ENCODE assay signal across 8 cellular contexts in the genomic region with DNA sequence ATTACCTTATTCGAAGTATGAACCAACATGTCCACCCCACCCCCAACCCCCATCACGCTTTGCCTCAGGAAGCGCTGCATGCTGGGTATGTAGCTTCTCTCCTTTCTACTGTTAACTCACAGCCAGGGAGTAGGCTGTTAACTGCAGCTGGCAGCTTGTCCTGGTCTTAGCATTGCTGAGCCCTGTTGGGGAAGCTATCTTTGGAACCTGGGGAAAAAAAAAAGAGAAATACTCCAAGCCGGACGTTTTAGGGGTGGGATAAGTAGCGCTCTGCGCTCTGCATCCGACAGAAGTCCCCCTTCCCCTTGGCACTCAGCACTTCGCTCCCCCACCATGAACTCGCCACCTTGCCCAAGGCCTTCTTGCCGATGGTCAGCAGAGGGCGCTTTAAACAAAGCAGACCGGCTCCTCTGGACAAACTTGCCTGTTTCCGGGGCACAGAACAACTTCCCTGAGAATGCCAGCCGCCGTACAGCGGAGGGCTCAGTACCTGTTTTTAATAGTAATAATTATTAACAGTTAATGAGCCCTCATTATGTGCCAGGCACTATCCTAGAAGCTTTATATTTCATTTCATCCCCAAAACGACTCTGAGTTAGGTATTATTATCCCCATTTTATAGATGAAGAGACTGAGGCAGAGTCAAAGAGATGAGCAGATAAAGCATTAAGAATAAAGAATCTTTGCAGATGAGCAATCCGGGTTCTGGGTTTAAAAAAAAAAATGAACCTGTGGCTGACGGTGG. TPM values are rescaled to one million over a fixed set of nuclear protein-coding genes. Genes with fewer than 3 reads are reported as not detected.
DNase-seq lines count a peak whose midpoint lies in the region; ATAC-seq and TF ChIP-seq lines count a peak whose summit lies in the region.

No MANE protein-coding gene starts in this region.

- H3K4me1 ChIP-seq in Peyer's patch, result peaks cover 0 to 8% (median 2%) of the 10 kb centered on the region in 4 donors

- DNase-seq in GM13976 (ENCODE audit: low spot score) (peak; percentile 88), Kasumi-1 (lab: John Stamatoyannopoulos, UW) (peak; percentile 84 to 91), Peyer's patch (peak; percentile 70 to 88 (median 79)), fibroblast of the conjunctiva (ENCODE audit: low read depth) (peak; percentile 65), nephron progenitor cell (peak; percentile 82)
- DNase-seq in activated T-cell treated with anti-CD3 and anti-CD28 coated beads, Interleukin-2, amount 50 U/mL, for 48 hours, result peak; percentile 84
- peak; percentile 68 for DNase-seq in stimulated activated naive B cell treated with anti-CD40 and anti-IgM and Interleukin-4, amounts not matched to agents 10 μg/mL and 1 μg/mL and 100 μg/mL, for 72 hours

- peaks cover 0 to 18% (median 0%) of the 10 kb centered on the region in 3 donors for H3K36me3 ChIP-seq in Peyer's patch

- no peak overlapping the region for H3K27ac Mint-ChIP-seq in nephron progenitor cell
- no peak overlapping the region for H3K27ac Mint-ChIP-seq in stimulated activated naive B cell treated with anti-CD40 and anti-IgM and Interleukin-4, amounts not matched to agents 10 μg/mL and 1 μg/mL and 100 μg/mL, for 72 hours

- H3K9me3 ChIP-seq in Peyer's patch, result no peaks in the 10 kb centered on the region

- H3K27me3 Mint-ChIP-seq in nephron progenitor cell (ENCODE audit: low read depth, poor library complexity), result peaks cover 21% of the 10 kb centered on the region
- H3K27me3 Mint-ChIP-seq in stimulated activated naive B cell treated with anti-CD40 and anti-IgM and Interleukin-4, amounts not matched to agents 10 μg/mL and 1 μg/mL and 100 μg/mL, for 72 hours, result peaks cover 0 to 4% of the 10 kb centered on the region in 2 donors

- in situ Hi-C loops in GM13976 (cut with MboI; ENCODE audit: low sequenced_read_pairs, unreplicated experiment), result loop anchor here (10.0 kb wide), 1 partner anchor 152 kb away; no protein-coding TSS in a partner anchor

- TF ChIP-seq CTCF in GM13976 (IDR thresholded peaks at IDR 0.05; ENCODE audit: borderline replicate concordance, control extremely low read depth, extremely low read depth, insufficient read depth, missing control alignments), result peak; percentile 98
- peak; percentile 32 to 88 (median 76) for TF ChIP-seq CTCF in Peyer's patch (IDR thresholded peaks at IDR 0.05)
- peak; percentile 84 for TF ChIP-seq CTCF in nephron progenitor cell (IDR thresholded peaks at IDR 0.05)

- H3K4me1 Mint-ChIP-seq in nephron progenitor cell, result peaks cover 32% of the 10 kb centered on the region
- peaks cover 8% of the 10 kb centered on the region in 2 donors for H3K4me1 Mint-ChIP-seq in stimulated activated naive B cell treated with anti-CD40 and anti-IgM and Interleukin-4, amounts not matched to agents 10 μg/mL and 1 μg/mL and 100 μg/mL, for 72 hours

- H3K9me3 Mint-ChIP-seq in nephron progenitor cell, result no peaks in the 10 kb centered on the region
- no peaks in the 10 kb centered on the region for H3K9me3 Mint-ChIP-seq in stimulated activated naive B cell treated with anti-CD40 and anti-IgM and Interleukin-4, amounts not matched to agents 10 μg/mL and 1 μg/mL and 100 μg/mL, for 72 hours

- peak; percentile 92 to 94 for ATAC-seq in stimulated activated naive B cell treated with anti-CD40 and anti-IgM and Interleukin-4, amounts not matched to agents 10 μg/mL and 1 μg/mL and 100 μg/mL, for 72 hours (replicated peaks)
- no peak for ATAC-seq in HG03097 (IDR thresholded peaks at IDR 0.05; ENCODE audit: low FRiP score, unreplicated experiment)

- H3K36me3 Mint-ChIP-seq in nephron progenitor cell (ENCODE audit: low read depth), result peaks cover 8% of the 10 kb centered on the region
- H3K36me3 Mint-ChIP-seq in stimulated activated naive B cell treated with anti-CD40 and anti-IgM and Interleukin-4, amounts not matched to agents 10 μg/mL and 1 μg/mL and 100 μg/mL, for 72 hours, result peaks cover 21 to 25% of the 10 kb centered on the region in 2 donors

- no peak overlapping the region for H3K27ac ChIP-seq in Peyer's patch

- no peak for TF ChIP-seq POLR2A in Peyer's patch (IDR thresholded peaks at IDR 0.05)

- no peaks in the 10 kb centered on the region for H3K27me3 ChIP-seq in Peyer's patch

- no peak overlapping the region for H3K4me3 ChIP-seq in Peyer's patch

- peak overlapping the region; percentile 70 for H3K4me3 Mint-ChIP-seq in nephron progenitor cell
- peak overlapping the region in 1 of 2 donors; percentile 57 for H3K4me3 Mint-ChIP-seq in stimulated activated naive B cell treated with anti-CD40 and anti-IgM and Interleukin-4, amounts not matched to agents 10 μg/mL and 1 μg/mL and 100 μg/mL, for 72 hours

RNA-seq across cellular contexts. Expression of a gene that starts 35.2 kb away (rescaled TPM):
- 1 to 10 TPM in 2 of 4 donors, under 1 TPM in 1, not detected in 1; 0.94 to 2.6 (median 2.4) TPM for total RNA-seq in Peyer's patch

RNA-seq across cellular contexts. Expression of a gene that starts 56.9 kb away (rescaled TPM):
- 10 to 100 TPM; 13.2 to 36.5 (median 20.0) TPM for total RNA-seq in Peyer's patch
